In the genomic region with DNA sequence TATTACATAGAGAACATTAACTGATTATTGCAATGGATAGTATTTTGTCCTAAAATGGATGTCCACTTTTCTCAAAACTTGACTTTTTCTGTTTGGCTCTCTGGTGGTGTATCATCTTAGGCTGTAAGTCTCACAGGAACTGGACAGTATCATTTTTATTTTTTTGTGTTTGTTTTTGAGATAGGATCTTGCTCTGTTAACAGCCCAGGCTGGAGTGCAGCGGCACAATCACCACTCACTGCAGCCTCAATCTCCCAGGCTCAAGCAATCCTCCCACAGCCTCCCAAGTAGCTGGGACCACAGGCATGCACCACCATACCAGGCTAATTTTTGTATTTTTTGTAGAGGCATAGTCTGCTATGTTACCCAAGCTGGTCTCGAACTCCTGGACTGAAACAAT, we compare ENCODE assay signal across 23 cellular contexts.
"Had no signal": no experiment of that assay in that cellular context is flagged by ENCODE, and none has a peak within 500 bp of the region (broad histone marks: within the 10 kb centered on the region; RNA-seq: fewer than 3 reads in every experiment).

No MANE protein-coding gene starts in this region.

- DNase-seq: natural killer cell; occipital lobe; ovary; posterior cingulate gyrus; psoas muscle; right cardiac atrium; right lobe of liver; sigmoid colon; small intestine; stimulated activated CD4-positive, alpha-beta T cell treated with anti-CD3 and anti-CD28 coated beads, Interleukin-15, amount 100 ng/mL, for 24 hours; stimulated activated CD4-positive, alpha-beta T cell treated with anti-CD3 and anti-CD28 coated beads, Interleukin-2, amount 100 ng/mL, for 24 hours; stimulated activated CD4-positive, alpha-beta T cell treated with anti-CD3 and anti-CD28 coated beads, Interleukin-2, amount 100 ng/mL, for 48 hours; stimulated activated CD4-positive, alpha-beta T cell treated with anti-CD3 and anti-CD28 coated beads, Interleukin-4, amount 100 ng/mL, for 24 hours; stimulated activated naive B cell treated with anti-CD40 and anti-IgM and Interleukin-4, amounts not matched to agents 10 μg/mL and 1 μg/mL and 100 μg/mL, for 72 hours; stimulated activated naive CD4-positive, alpha-beta T cell treated with Interleukin-2 at 50 U/mL for 16 hours; stomach; tibial artery; transverse colon; upper lobe of right lung; uterus had no signal

- H3K27ac ChIP-seq: neural progenitor cell, ovary, parathyroid adenoma, psoas muscle, right lobe of liver, sigmoid colon, stomach, tibial artery, transverse colon, upper lobe of right lung, uterus had no signal

- ATAC-seq: natural killer cell; psoas muscle; right cardiac atrium; right lobe of liver; stimulated activated effector memory CD8-positive, alpha-beta T cell treated with anti-CD3 and anti-CD28 coated beads, Interleukin-12 subunit alpha, Interleukin-12 subunit beta, amount 100 ng/mL, for 72 hours; stimulated activated naive B cell treated with anti-CD40 and anti-IgM and Interleukin-4, amounts not matched to agents 10 μg/mL and 1 μg/mL and 100 μg/mL, for 72 hours; upper lobe of right lung had no signal
